14 cellular contexts compared by ENCODE assay signal in genomic region chr6:72579865-72580264, GRCh38. TPM values are rescaled to one million over a fixed set of nuclear protein-coding genes. Genes with fewer than 3 reads are reported as not detected.
A peak's percentile ranks its signal among the peaks of the same experiment; 100 is the strongest.
DNase-seq lines count a peak whose midpoint lies in the region; ATAC-seq and TF ChIP-seq lines count a peak whose summit lies in the region.
"Had no signal": no experiment of that assay in that cellular context is flagged by ENCODE, and none has a peak within 500 bp of the region (broad histone marks: within the 10 kb centered on the region; RNA-seq: fewer than 3 reads in every experiment).

No MANE protein-coding gene starts in this region.

- H3K36me3 ChIP-seq in SK-N-MC (ENCODE audit: insufficient read depth, low read length) (no peaks in the 10 kb centered on the region), aorta (ENCODE audit: control insufficient read depth in 1 of 2, insufficient read depth in 2 of 2, low read length in 1 of 2) (no peaks in the 10 kb centered on the region)
- H3K36me3 ChIP-seq: esophagus muscularis mucosa, right atrium auricular region, thoracic aorta had no signal

- H3K27me3 ChIP-seq in aorta (ENCODE audit: control insufficient read depth in 1 of 2, insufficient read depth in 2 of 2, low read length in 1 of 2), result no peaks in the 10 kb centered on the region
- H3K27me3 ChIP-seq: esophagus muscularis mucosa, right atrium auricular region had no signal

- H3K9me3 ChIP-seq in SK-N-MC (ENCODE audit: low read depth, low read length) (no peaks in the 10 kb centered on the region), aorta (ENCODE audit: control insufficient read depth, low read length) (no peaks in the 10 kb centered on the region)
- H3K9me3 ChIP-seq: esophagus muscularis mucosa, right atrium auricular region, thoracic aorta had no signal

- ATAC-seq in GM19397 (IDR thresholded peaks at IDR 0.05; ENCODE audit: unreplicated experiment), result peak; percentile 60
- peak; percentile 87 for ATAC-seq in HG03108 (IDR thresholded peaks at IDR 0.05; ENCODE audit: unreplicated experiment)
- no peak for ATAC-seq in activated CD8-positive, alpha-beta memory T cell treated with anti-CD3 and anti-CD28 coated beads, Interleukin-2, amount 10 ng/mL, durations not matched to agents 7 days and 5 days
- ATAC-seq in aorta (ENCODE audit: low FRiP score), result no peak

- H3K27ac Mint-ChIP-seq in activated CD8-positive, alpha-beta memory T cell treated with anti-CD3 and anti-CD28 coated beads, Interleukin-2, amount 10 ng/mL, durations not matched to agents 7 days and 5 days, result no peak overlapping the region
- H3K27ac Mint-ChIP-seq: immature natural killer cell, T-helper 17 cell had no signal

- no peak for TF ChIP-seq CTCF in AG10803 (conservative IDR thresholded peaks at IDR 0.05; ENCODE audit: low read length)

- WGBS in aorta, 2 donors, result 77 to 84% methylated on average over 2 of the region's 2 CpGs

- no peaks in the 10 kb centered on the region for H3K4me1 ChIP-seq in aorta (ENCODE audit: control insufficient read depth in 1 of 2, insufficient read depth in 2 of 2, low read length in 2 of 2)
- H3K4me1 ChIP-seq: esophagus muscularis mucosa, right atrium auricular region had no signal

- no peak overlapping the region for H3K4me3 Mint-ChIP-seq in activated CD8-positive, alpha-beta memory T cell treated with anti-CD3 and anti-CD28 coated beads, Interleukin-2, amount 10 ng/mL, durations not matched to agents 7 days and 5 days
- H3K4me3 Mint-ChIP-seq: immature natural killer cell, T-helper 17 cell had no signal

- intact Hi-C loops in aorta (cut with DNase I), result no loop called here

- H3K9ac ChIP-seq in SK-N-MC (ENCODE audit: insufficient read length), result peak overlapping the region; percentile 65

- CTCF ChIA-PET in activated CD8-positive, alpha-beta memory T cell treated with anti-CD3 and anti-CD28 coated beads, Interleukin-2, amount 10 ng/mL, durations not matched to agents 7 days and 5 days (lab: Charles Lee), result interaction anchor here (1.3 kb wide), 2 partner anchors 13 to 550 kb away, joined by 4 read pairs; no protein-coding TSS in a partner anchor

- H3K4me3 ChIP-seq in AG10803 (ENCODE audit: low read length) (no peak overlapping the region), SK-N-MC (peak overlapping the region; percentile 64), aorta (ENCODE audit: low read length in 2 of 2) (no peak overlapping the region)
- H3K4me3 ChIP-seq: esophagus muscularis mucosa, right atrium auricular region, thoracic aorta had no signal

- no peaks in the 10 kb centered on the region for H3K9me3 Mint-ChIP-seq in activated CD8-positive, alpha-beta memory T cell treated with anti-CD3 and anti-CD28 coated beads, Interleukin-2, amount 10 ng/mL, durations not matched to agents 7 days and 5 days (ENCODE audit: low read depth)
- H3K9me3 Mint-ChIP-seq: immature natural killer cell had no signal

- H3K27me3 Mint-ChIP-seq in activated CD8-positive, alpha-beta memory T cell treated with anti-CD3 and anti-CD28 coated beads, Interleukin-2, amount 10 ng/mL, durations not matched to agents 7 days and 5 days, result peaks cover 3% of the 10 kb centered on the region

- H3K36me3 Mint-ChIP-seq in activated CD8-positive, alpha-beta memory T cell treated with anti-CD3 and anti-CD28 coated beads, Interleukin-2, amount 10 ng/mL, durations not matched to agents 7 days and 5 days, result no peaks in the 10 kb centered on the region
- H3K36me3 Mint-ChIP-seq: immature natural killer cell had no signal

- peak; percentile 20 for DNase-seq in AG10803 (ENCODE audit: low read depth)
- no peak for DNase-seq in SK-N-MC (ENCODE audit: low read depth, low spot score)
- DNase-seq in T-helper 9 cell, result no peak
- DNase-seq in NCI-H774 (lab: John Stamatoyannopoulos, UW), result no peak
- no peak for DNase-seq in activated CD8-positive, alpha-beta memory T cell treated with anti-CD3 and anti-CD28 coated beads, Interleukin-2, amount 10 ng/mL, durations not matched to agents 7 days and 5 days
- no peak for DNase-seq in aorta
- DNase-seq: activated naive CD4-positive, alpha-beta T cell treated with anti-CD3 and anti-CD28 coated beads, Interleukin-2, amount 50 U/mL, for 16 hours; immature natural killer cell; T-helper 17 cell had no signal

- H3K4me1 Mint-ChIP-seq in activated CD8-positive, alpha-beta memory T cell treated with anti-CD3 and anti-CD28 coated beads, Interleukin-2, amount 10 ng/mL, durations not matched to agents 7 days and 5 days, result peaks cover 2% of the 10 kb centered on the region

- peak overlapping the region; percentile 89 for H3K27ac ChIP-seq in SK-N-MC
- H3K27ac ChIP-seq in aorta (ENCODE audit: low read depth in 1 of 2, low read length in 2 of 2), result no peak overlapping the region
- H3K27ac ChIP-seq: esophagus muscularis mucosa, right atrium auricular region, thoracic aorta had no signal

RNA-seq across cellular contexts. Expression of gene KCNQ5, which starts 42.0 kb away (rescaled TPM):
- 1 to 10 TPM; 7.2 to 7.8 TPM for total RNA-seq in activated CD8-positive, alpha-beta memory T cell treated with anti-CD3 and anti-CD28 coated beads, Interleukin-2, amount 10 ng/mL, durations not matched to agents 7 days and 5 days
- total RNA-seq in aorta, result 1 to 10 TPM; 4.4 to 8.1 TPM
- polyA plus RNA-seq in aorta, result under 1 TPM; 0.15 to 0.38 TPM

Comparison
In these comparisons a context has a peak if more than half of its experiments do, and no peak if none do; other contexts are left out.
1. ATAC-seq: peak in GM19397 (single experiment) and HG03108 (single experiment); none in activated CD8-positive, alpha-beta memory T cell treated with anti-CD3 and anti-CD28 coated beads, Interleukin-2, amount 10 ng/mL, durations not matched to agents 7 days and 5 days (single experiment) and aorta (single experiment).